8 cellular contexts compared by ENCODE assay signal in genomic region chr1:183023146-183023600, GRCh38. TPM values are rescaled to one million over a fixed set of nuclear protein-coding genes. Genes with fewer than 3 reads are reported as not detected.
A peak's percentile ranks its signal among the peaks of the same experiment; 100 is the strongest.
DNase-seq lines count a peak whose midpoint lies in the region; ATAC-seq, FAIRE-seq and TF ChIP-seq lines count a peak whose summit lies in the region.

Gene LAMC1 (plus strand): TSS chr1:183023420. CDS start chr1:183023717, 297 bp downstream.

- H3K27me3 ChIP-seq in neural cell (ENCODE audit: insufficient read depth, low read depth, low read length): no peaks in the 10 kb centered on the region

- H3K36me3 Mint-ChIP-seq in activated naive CD4-positive, alpha-beta T cell treated with anti-CD3 and anti-CD28 coated beads, Interleukin-2, amount 50 U/mL, for 24 hours: no peaks in the 10 kb centered on the region

- DNase-seq in CMK (ENCODE audit: low read depth) (peak; percentile 65), NCI-H510A (lab: John Stamatoyannopoulos, UW) (peak; percentile 63), frontal cortex (ENCODE audit: low spot score in 2 of 2) (peak; percentile 73 to 74), activated gamma-delta T cell (lab: John Stamatoyannopoulos, UW) (no peak)

- H2AFZ ChIP-seq in neural cell (ENCODE audit: low read depth, low read length): peak within 1 kb of the TSS; percentile 84

- FAIRE-seq in frontal cortex (lab: Jason Lieb, UNC): no peak

- H3K9ac ChIP-seq in neural cell (ENCODE audit: low read length): peak within 1 kb of the TSS; percentile 85

- peak within 1 kb of the TSS; percentile 79 for H3K27ac Mint-ChIP-seq in activated naive CD4-positive, alpha-beta T cell treated with anti-CD3 and anti-CD28 coated beads, Interleukin-2, amount 50 U/mL, for 24 hours

- H3K9me3 ChIP-seq in neural cell (ENCODE audit: low read length): no peaks in the 10 kb centered on the region

- peak; percentile 35 for ATAC-seq in GM19035 (IDR thresholded peaks at IDR 0.05; ENCODE audit: unreplicated experiment)
- peak; percentile 37 for ATAC-seq in HG03135 (IDR thresholded peaks at IDR 0.05; ENCODE audit: unreplicated experiment)

- H4K20me1 ChIP-seq in neural cell (ENCODE audit: insufficient read depth): peaks cover 3% of the 10 kb centered on the region

- H3K27me3 Mint-ChIP-seq in activated naive CD4-positive, alpha-beta T cell treated with anti-CD3 and anti-CD28 coated beads, Interleukin-2, amount 50 U/mL, for 24 hours: peaks cover 56% of the 10 kb centered on the region

- peak within 1 kb of the TSS; percentile 88 for H3K4me3 ChIP-seq in neural cell (ENCODE audit: low read length)

- H3K4me2 ChIP-seq in neural cell (ENCODE audit: low read length): peak within 1 kb of the TSS; percentile 97

- peaks cover 7% of the 10 kb centered on the region for H3K9me3 Mint-ChIP-seq in activated naive CD4-positive, alpha-beta T cell treated with anti-CD3 and anti-CD28 coated beads, Interleukin-2, amount 50 U/mL, for 24 hours

- no peak for TF ChIP-seq CTCF in neural cell (IDR thresholded peaks at IDR 0.05; ENCODE audit: poor library complexity, severe bottlenecking)

- peaks cover 16% of the 10 kb centered on the region for H3K79me2 ChIP-seq in neural cell (replicated peaks; ENCODE audit: insufficient read depth, low read length)

- H3K9me2 ChIP-seq in neural cell (ENCODE audit: insufficient read depth, low read length): no peaks in the 10 kb centered on the region

- TF ChIP-seq RAD21 in neural cell (conservative IDR thresholded peaks at IDR 0.05): no peak

- no peak for TF ChIP-seq EP300 in neural cell (conservative IDR thresholded peaks at IDR 0.05; ENCODE audit: poor library complexity, severe bottlenecking)

- peak within 1 kb of the TSS; percentile 86 for H3K4me3 Mint-ChIP-seq in activated naive CD4-positive, alpha-beta T cell treated with anti-CD3 and anti-CD28 coated beads, Interleukin-2, amount 50 U/mL, for 24 hours

- peaks cover 22% of the 10 kb centered on the region for H3K4me1 Mint-ChIP-seq in activated naive CD4-positive, alpha-beta T cell treated with anti-CD3 and anti-CD28 coated beads, Interleukin-2, amount 50 U/mL, for 24 hours

- peaks cover 4% of the 10 kb centered on the region for H3F3A ChIP-seq in neural cell (ENCODE audit: insufficient read depth, low read length, poor library complexity, severe bottlenecking)

- peak within 1 kb of the TSS; percentile 78 for H3K27ac ChIP-seq in neural cell (ENCODE audit: low read length)

- H3K36me3 ChIP-seq in neural cell (ENCODE audit: insufficient read depth, low read length): no peaks in the 10 kb centered on the region

TF ChIP-seq in neural cell, 6 proteins besides CTCF, POLR2A, EP300 and RAD21:
- TF ChIP-seq REST (IDR thresholded peaks at IDR 0.05; ENCODE audit: borderline replicate concordance) (no peak), MXI1 (conservative IDR thresholded peaks at IDR 0.05; ENCODE audit: poor library complexity, severe bottlenecking) (no peak), SMC3 (conservative IDR thresholded peaks at IDR 0.05; ENCODE audit: poor library complexity) (no peak), TAF1 (IDR thresholded peaks at IDR 0.05; ENCODE audit: low read depth) (no peak), POLR2AphosphoS5 (IDR thresholded peaks at IDR 0.05) (no peak), EZH2 (IDR thresholded peaks at IDR 0.05; ENCODE audit: borderline replicate concordance, insufficient read depth, low read length, poor library complexity, severe bottlenecking) (no peak)
TF ChIP-seq in neural cell: peak in this region for 0.

RNA-seq across cellular contexts. Expression of gene LAMC1, which starts in this region (rescaled TPM):
- 29.3 TPM for total RNA-seq in frontal cortex
- polyA plus RNA-seq in neural cell: 4.2 TPM in 2 replicates
- polyA minus RNA-seq in neural cell: 20.1 and 22.6 TPM in 2 replicates
